ENCODE assay signal across 1 cellular context in the genomic region with DNA sequence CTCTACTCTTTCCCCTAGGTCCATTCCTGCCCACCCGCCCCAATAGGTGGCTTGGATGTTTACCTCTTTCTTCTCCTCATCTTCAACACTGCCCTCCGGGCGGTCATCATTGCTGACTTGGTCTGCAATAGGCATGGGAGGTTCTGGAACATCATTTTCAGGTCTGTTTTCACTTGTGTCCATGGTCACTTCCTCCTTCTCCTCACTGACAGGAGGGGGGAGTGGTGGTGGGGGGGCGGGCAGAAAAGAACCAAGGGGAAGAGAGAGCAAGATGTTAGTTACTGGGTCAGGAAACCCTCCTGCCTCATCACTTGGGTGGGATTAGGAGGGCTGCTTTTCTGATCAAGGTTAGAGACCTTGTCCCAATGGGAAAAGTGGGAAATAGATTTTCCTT.
TF ChIP-seq lines count a peak whose summit lies in the region.

No MANE protein-coding gene starts in this region.

TF ChIP-seq in A549, 52 proteins besides CTCF, POLR2A, EP300 and RAD21 (continued from another document):
- TF ChIP-seq, protein P1, sequence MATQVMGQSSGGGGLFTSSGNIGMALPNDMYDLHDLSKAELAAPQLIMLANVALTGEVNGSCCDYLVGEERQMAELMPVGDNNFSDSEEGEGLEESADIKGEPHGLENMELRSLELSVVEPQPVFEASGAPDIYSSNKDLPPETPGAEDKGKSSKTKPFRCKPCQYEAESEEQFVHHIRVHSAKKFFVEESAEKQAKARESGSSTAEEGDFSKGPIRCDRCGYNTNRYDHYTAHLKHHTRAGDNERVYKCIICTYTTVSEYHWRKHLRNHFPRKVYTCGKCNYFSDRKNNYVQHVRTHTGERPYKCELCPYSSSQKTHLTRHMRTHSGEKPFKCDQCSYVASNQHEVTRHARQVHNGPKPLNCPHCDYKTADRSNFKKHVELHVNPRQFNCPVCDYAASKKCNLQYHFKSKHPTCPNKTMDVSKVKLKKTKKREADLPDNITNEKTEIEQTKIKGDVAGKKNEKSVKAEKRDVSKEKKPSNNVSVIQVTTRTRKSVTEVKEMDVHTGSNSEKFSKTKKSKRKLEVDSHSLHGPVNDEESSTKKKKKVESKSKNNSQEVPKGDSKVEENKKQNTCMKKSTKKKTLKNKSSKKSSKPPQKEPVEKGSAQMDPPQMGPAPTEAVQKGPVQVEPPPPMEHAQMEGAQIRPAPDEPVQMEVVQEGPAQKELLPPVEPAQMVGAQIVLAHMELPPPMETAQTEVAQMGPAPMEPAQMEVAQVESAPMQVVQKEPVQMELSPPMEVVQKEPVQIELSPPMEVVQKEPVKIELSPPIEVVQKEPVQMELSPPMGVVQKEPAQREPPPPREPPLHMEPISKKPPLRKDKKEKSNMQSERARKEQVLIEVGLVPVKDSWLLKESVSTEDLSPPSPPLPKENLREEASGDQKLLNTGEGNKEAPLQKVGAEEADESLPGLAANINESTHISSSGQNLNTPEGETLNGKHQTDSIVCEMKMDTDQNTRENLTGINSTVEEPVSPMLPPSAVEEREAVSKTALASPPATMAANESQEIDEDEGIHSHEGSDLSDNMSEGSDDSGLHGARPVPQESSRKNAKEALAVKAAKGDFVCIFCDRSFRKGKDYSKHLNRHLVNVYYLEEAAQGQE (IDR thresholded peaks at IDR 0.05): no peak
- no peak for TF ChIP-seq ATOH8 (CRISPR knock-in tag; IDR thresholded peaks at IDR 0.05; ENCODE audit: low read depth)
- TF ChIP-seq, protein P2, sequence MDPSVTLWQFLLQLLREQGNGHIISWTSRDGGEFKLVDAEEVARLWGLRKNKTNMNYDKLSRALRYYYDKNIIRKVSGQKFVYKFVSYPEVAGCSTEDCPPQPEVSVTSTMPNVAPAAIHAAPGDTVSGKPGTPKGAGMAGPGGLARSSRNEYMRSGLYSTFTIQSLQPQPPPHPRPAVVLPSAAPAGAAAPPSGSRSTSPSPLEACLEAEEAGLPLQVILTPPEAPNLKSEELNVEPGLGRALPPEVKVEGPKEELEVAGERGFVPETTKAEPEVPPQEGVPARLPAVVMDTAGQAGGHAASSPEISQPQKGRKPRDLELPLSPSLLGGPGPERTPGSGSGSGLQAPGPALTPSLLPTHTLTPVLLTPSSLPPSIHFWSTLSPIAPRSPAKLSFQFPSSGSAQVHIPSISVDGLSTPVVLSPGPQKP (IDR thresholded peaks at IDR 0.05; ENCODE audit: low read depth, low read length): no peak
- no peak for TF ChIP-seq CHD2 (IDR thresholded peaks at IDR 0.05; ENCODE audit: low read length, partially characterized antibody)
- TF ChIP-seq TFCP2L1 (CRISPR knock-in tag; IDR thresholded peaks at IDR 0.05): no peak
- no peak for TF ChIP-seq MAZ (IDR thresholded peaks at IDR 0.05; ENCODE audit: borderline replicate concordance, low read depth, low read length)
- no peak for TF ChIP-seq HEYL (CRISPR knock-in tag; IDR thresholded peaks at IDR 0.05)
- TF ChIP-seq MAFK (IDR thresholded peaks at IDR 0.05; ENCODE audit: partially characterized antibody): no peak
- TF ChIP-seq JUN (IDR thresholded peaks at IDR 0.05): no peak
- TF ChIP-seq KDM1A (IDR thresholded peaks at IDR 0.05; ENCODE audit: low read depth): no peak
- no peak for TF ChIP-seq EHMT2 (IDR thresholded peaks at IDR 0.05; ENCODE audit: low read depth)
- TF ChIP-seq CHD4 (IDR thresholded peaks at IDR 0.05; ENCODE audit: borderline replicate concordance): no peak
- TF ChIP-seq, protein P3, sequence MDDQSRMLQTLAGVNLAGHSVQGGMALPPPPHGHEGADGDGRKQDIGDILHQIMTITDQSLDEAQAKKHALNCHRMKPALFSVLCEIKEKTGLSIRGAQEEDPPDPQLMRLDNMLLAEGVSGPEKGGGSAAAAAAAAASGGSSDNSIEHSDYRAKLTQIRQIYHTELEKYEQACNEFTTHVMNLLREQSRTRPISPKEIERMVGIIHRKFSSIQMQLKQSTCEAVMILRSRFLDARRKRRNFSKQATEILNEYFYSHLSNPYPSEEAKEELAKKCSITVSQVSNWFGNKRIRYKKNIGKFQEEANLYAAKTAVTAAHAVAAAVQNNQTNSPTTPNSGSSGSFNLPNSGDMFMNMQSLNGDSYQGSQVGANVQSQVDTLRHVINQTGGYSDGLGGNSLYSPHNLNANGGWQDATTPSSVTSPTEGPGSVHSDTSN (IDR thresholded peaks at IDR 0.05): no peak
- TF ChIP-seq CEBPB (IDR thresholded peaks at IDR 0.05): no peak
- TF ChIP-seq, protein P4, sequence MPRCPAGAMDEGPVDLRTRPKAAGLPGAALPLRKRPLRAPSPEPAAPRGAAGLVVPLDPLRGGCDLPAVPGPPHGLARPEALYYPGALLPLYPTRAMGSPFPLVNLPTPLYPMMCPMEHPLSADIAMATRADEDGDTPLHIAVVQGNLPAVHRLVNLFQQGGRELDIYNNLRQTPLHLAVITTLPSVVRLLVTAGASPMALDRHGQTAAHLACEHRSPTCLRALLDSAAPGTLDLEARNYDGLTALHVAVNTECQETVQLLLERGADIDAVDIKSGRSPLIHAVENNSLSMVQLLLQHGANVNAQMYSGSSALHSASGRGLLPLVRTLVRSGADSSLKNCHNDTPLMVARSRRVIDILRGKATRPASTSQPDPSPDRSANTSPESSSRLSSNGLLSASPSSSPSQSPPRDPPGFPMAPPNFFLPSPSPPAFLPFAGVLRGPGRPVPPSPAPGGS (IDR thresholded peaks at IDR 0.05): no peak
- no peak for TF ChIP-seq TP53 (CRISPR knock-in tag; IDR thresholded peaks at IDR 0.05)
- TF ChIP-seq NR3C1 (IDR thresholded peaks at IDR 0.05): no peak
- no peak for TF ChIP-seq HOXB5 (CRISPR knock-in tag; IDR thresholded peaks at IDR 0.05)
- TF ChIP-seq SREBF2 (IDR thresholded peaks at IDR 0.05): no peak
